In genomic region chr3:31404871-31405270, GRCh38 we compare ENCODE assay signal across 34 cellular contexts.
"Had no signal": no experiment of that assay in that cellular context is flagged by ENCODE, and none has a peak within 500 bp of the region (broad histone marks: within the 10 kb centered on the region; RNA-seq: fewer than 3 reads in every experiment).

No MANE protein-coding gene starts in this region.

- H3K36me3 ChIP-seq: adrenal gland, ascending aorta, brain microvascular endothelial cell, gastrocnemius medialis, heart left ventricle, WERI-Rb-1 had no signal

- H3K27ac ChIP-seq: ascending aorta, brain microvascular endothelial cell, coronary artery, dorsolateral prefrontal cortex, gastrocnemius medialis, heart left ventricle, WERI-Rb-1 had no signal

- H3K27ac Mint-ChIP-seq: activated B cell treated with CpG ODN at 0.5 μM for 24 hours; activated CD8-positive, alpha-beta T cell treated with anti-CD3 and anti-CD28 coated beads for 36 hours; activated naive CD8-positive, alpha-beta T cell treated with anti-CD3 and anti-CD28 coated beads for 36 hours; activated naive CD8-positive, alpha-beta T cell treated with anti-CD3 and anti-CD28 coated beads, Interleukin-2, amount 50 U/mL, for 24 hours; activated T-helper 17 cell treated with anti-CD3 and anti-CD28 coated beads, Interleukin-2, amount 50 U/mL, for 72 hours; dendritic cell treated with granulocyte-macrophage colony-stimulating factor and Interleukin-4, amounts not matched to agents 40 ng/mL and 50 ng/mL, for 4 days; endodermal cell; T-helper 17 cell; T-helper 2 cell treated with Interferon-gamma antibody and Interleukin-4, amounts not matched to agents 5 μg/mL and 100 μg/mL, for 36 hours had no signal

- DNase-seq: activated B cell treated with CpG ODN at 0.5 μM for 24 hours; activated CD4-positive, alpha-beta T cell treated with anti-CD3 and anti-CD28 coated beads for 48 hours; activated CD4-positive, alpha-beta T cell treated with anti-CD3 and anti-CD28 coated beads, Interleukin-2, amount 50 U/mL, for 1 hour; activated CD4-positive, alpha-beta T cell treated with anti-CD3 and anti-CD28 coated beads, Interleukin-2, amount 50 U/mL, for 48 hours; activated CD8-positive, alpha-beta memory T cell treated with anti-CD3 and anti-CD28 coated beads for 24 hours; activated CD8-positive, alpha-beta T cell treated with anti-CD3 and anti-CD28 coated beads for 36 hours; activated effector memory CD4-positive, alpha-beta T cell treated with Interleukin-2 at 50 U/mL for 16 hours; activated gamma-delta T cell treated with Interleukin-2 at 50 U/mL for 16 hours; activated naive CD4-positive, alpha-beta T cell treated with anti-CD3 and anti-CD28 coated beads, Interleukin-2, amount 50 U/mL, for 16 hours; activated naive CD4-positive, alpha-beta T cell treated with Interleukin-2 at 50 U/mL for 16 hours; activated naive CD8-positive, alpha-beta T cell treated with anti-CD3 and anti-CD28 coated beads for 36 hours; activated naive CD8-positive, alpha-beta T cell treated with anti-CD3 and anti-CD28 coated beads, Interleukin-2, amount 50 U/mL, for 24 hours; activated T-cell treated with anti-CD3 and anti-CD28 coated beads, Interleukin-2, amount 50 U/mL, for 4 hours; adrenal gland; brain microvascular endothelial cell; dorsolateral prefrontal cortex; effector memory CD4-positive, alpha-beta T cell; endodermal cell; foreskin fibroblast; gastrocnemius medialis; glutamatergic neuron; heart left ventricle; T-helper 1 cell; T-helper 17 cell; T1000; WERI-Rb-1 had no signal

- ATAC-seq: activated CD4-positive, CD25-positive, alpha-beta regulatory T cell treated with anti-CD3 and anti-CD28 coated beads, Interleukin-2, amount 50 U/mL, for 24 hours; activated CD8-positive, alpha-beta T cell treated with anti-CD3 and anti-CD28 coated beads for 36 hours; activated naive CD8-positive, alpha-beta T cell treated with anti-CD3 and anti-CD28 coated beads, Interleukin-2, amount 50 U/mL, for 24 hours; activated T-cell treated with anti-CD3 and anti-CD28 coated beads, Interleukin-2, amount 50 U/mL, for 4 hours; activated T-helper 17 cell treated with anti-CD3 and anti-CD28 coated beads, Interleukin-2, amount 50 U/mL, for 72 hours; esophagus mucosa; gastrocnemius medialis; heart left ventricle; T-helper 17 cell had no signal

- H3K4me1 ChIP-seq: gastrocnemius medialis had no signal

- H3K36me3 Mint-ChIP-seq: activated naive CD8-positive, alpha-beta T cell treated with anti-CD3 and anti-CD28 coated beads for 36 hours had no signal

- H3K4me3 ChIP-seq: adrenal gland, ascending aorta, coronary artery, dorsolateral prefrontal cortex, gastrocnemius medialis, heart left ventricle had no signal

- H3K9me3 ChIP-seq: adrenal gland, ascending aorta, gastrocnemius medialis, heart left ventricle had no signal

- H3K27me3 ChIP-seq: adrenal gland, ascending aorta, brain microvascular endothelial cell, gastrocnemius medialis, heart left ventricle had no signal

- H3K9me3 Mint-ChIP-seq: activated T-cell treated with anti-CD3 and anti-CD28 coated beads, Interleukin-2, amount 50 U/mL, for 4 hours; activated T-helper 17 cell treated with anti-CD3 and anti-CD28 coated beads, Interleukin-2, amount 50 U/mL, for 72 hours; central memory CD8-positive, alpha-beta T cell; dendritic cell treated with granulocyte-macrophage colony-stimulating factor and Interleukin-4, amounts not matched to agents 40 ng/mL and 50 ng/mL, for 4 days had no signal
